ENCODE assay signal across 1 cellular context in the genomic region with DNA sequence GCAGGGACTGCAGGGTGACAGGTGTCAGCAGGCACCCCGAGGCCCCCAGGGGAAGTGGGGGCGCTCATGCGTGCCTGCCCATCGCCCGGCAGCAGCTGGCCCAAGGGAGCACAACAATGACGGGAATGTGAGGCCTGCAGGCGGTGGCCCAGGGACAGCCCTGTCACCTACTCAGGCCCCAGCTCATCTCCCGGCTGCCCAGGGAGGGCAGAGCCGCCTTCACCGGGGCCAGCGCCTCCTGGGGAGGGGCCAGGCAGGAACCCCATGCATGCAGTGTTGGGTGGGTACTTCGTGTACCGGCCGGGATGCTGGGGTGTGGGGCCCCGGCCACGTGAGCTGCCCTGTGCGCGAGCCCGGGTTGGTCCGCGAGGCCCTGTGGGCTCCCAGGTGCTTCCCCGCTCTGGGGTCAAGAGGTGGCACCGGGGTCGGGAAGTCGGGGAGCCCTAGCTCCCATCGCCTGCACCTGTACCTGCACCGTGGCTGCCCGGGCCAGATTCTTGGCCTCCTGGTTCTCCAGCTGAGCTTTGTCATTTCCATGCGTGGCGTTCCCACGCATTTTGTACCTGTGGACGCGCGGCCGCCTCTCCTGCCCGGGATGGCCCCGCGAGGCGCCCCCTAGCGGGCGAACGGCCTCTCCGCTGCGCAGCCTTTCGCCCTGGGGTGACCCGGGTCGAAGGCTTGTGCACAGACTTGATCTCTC.
A peak's percentile ranks its signal among the peaks of the same experiment; 100 is the strongest.
TF ChIP-seq lines count a peak whose summit lies in the region.

No MANE protein-coding gene starts in this region.

TF ChIP-seq in HepG2, 621 proteins besides CTCF, POLR2A, EP300 and RAD21 (continued from another document and continues in another):
- TF ChIP-seq, protein P1, sequence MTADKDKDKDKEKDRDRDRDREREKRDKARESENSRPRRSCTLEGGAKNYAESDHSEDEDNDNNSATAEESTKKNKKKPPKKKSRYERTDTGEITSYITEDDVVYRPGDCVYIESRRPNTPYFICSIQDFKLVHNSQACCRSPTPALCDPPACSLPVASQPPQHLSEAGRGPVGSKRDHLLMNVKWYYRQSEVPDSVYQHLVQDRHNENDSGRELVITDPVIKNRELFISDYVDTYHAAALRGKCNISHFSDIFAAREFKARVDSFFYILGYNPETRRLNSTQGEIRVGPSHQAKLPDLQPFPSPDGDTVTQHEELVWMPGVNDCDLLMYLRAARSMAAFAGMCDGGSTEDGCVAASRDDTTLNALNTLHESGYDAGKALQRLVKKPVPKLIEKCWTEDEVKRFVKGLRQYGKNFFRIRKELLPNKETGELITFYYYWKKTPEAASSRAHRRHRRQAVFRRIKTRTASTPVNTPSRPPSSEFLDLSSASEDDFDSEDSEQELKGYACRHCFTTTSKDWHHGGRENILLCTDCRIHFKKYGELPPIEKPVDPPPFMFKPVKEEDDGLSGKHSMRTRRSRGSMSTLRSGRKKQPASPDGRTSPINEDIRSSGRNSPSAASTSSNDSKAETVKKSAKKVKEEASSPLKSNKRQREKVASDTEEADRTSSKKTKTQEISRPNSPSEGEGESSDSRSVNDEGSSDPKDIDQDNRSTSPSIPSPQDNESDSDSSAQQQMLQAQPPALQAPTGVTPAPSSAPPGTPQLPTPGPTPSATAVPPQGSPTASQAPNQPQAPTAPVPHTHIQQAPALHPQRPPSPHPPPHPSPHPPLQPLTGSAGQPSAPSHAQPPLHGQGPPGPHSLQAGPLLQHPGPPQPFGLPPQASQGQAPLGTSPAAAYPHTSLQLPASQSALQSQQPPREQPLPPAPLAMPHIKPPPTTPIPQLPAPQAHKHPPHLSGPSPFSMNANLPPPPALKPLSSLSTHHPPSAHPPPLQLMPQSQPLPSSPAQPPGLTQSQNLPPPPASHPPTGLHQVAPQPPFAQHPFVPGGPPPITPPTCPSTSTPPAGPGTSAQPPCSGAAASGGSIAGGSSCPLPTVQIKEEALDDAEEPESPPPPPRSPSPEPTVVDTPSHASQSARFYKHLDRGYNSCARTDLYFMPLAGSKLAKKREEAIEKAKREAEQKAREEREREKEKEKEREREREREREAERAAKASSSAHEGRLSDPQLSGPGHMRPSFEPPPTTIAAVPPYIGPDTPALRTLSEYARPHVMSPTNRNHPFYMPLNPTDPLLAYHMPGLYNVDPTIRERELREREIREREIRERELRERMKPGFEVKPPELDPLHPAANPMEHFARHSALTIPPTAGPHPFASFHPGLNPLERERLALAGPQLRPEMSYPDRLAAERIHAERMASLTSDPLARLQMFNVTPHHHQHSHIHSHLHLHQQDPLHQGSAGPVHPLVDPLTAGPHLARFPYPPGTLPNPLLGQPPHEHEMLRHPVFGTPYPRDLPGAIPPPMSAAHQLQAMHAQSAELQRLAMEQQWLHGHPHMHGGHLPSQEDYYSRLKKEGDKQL (CRISPR knock-in tag; IDR thresholded peaks at IDR 0.05; ENCODE audit: low read depth): no peak
- no peak for TF ChIP-seq GATA4 (IDR thresholded peaks at IDR 0.05; ENCODE audit: borderline replicate concordance, low read depth)
- TF ChIP-seq, protein P2, sequence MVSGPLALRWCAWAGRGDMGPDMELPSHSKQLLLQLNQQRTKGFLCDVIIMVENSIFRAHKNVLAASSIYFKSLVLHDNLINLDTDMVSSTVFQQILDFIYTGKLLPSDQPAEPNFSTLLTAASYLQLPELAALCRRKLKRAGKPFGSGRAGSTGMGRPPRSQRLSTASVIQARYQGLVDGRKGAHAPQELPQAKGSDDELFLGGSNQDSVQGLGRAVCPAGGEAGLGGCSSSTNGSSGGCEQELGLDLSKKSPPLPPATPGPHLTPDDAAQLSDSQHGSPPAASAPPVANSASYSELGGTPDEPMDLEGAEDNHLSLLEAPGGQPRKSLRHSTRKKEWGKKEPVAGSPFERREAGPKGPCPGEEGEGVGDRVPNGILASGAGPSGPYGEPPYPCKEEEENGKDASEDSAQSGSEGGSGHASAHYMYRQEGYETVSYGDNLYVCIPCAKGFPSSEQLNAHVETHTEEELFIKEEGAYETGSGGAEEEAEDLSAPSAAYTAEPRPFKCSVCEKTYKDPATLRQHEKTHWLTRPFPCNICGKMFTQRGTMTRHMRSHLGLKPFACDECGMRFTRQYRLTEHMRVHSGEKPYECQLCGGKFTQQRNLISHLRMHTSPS (CRISPR knock-in tag; IDR thresholded peaks at IDR 0.05; ENCODE audit: low read depth): 0 out of 2 replicates have a peak, but pooled peaks have one; percentile 45
- TF ChIP-seq, protein P3, sequence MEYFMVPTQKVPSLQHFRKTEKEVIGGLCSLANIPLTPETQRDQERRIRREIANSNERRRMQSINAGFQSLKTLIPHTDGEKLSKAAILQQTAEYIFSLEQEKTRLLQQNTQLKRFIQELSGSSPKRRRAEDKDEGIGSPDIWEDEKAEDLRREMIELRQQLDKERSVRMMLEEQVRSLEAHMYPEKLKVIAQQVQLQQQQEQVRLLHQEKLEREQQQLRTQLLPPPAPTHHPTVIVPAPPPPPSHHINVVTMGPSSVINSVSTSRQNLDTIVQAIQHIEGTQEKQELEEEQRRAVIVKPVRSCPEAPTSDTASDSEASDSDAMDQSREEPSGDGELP (IDR thresholded peaks at IDR 0.05; ENCODE audit: borderline replicate concordance, low read depth): peak; percentile 23; the same call in 1 of the 2 replicates
- no peak for TF ChIP-seq SUZ12 (IDR thresholded peaks at IDR 0.05; ENCODE audit: low read depth, low read length)
- TF ChIP-seq, protein P4, sequence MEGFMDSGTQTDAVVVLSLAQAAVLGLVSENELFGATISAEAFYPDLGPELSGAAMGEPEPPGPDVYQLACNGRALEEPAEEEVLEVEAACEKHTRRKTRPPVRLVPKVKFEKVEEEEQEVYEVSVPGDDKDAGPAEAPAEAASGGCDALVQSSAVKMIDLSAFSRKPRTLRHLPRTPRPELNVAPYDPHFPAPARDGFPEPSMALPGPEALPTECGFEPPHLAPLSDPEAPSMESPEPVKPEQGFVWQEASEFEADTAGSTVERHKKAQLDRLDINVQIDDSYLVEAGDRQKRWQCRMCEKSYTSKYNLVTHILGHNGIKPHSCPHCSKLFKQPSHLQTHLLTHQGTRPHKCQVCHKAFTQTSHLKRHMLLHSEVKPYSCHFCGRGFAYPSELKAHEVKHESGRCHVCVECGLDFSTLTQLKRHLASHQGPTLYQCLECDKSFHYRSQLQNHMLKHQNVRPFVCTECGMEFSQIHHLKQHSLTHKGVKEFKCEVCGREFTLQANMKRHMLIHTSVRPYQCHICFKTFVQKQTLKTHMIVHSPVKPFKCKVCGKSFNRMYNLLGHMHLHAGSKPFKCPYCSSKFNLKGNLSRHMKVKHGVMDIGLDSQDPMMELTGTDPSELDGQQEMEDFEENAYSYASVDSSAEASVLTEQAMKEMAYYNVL (CRISPR knock-in tag; IDR thresholded peaks at IDR 0.05; ENCODE audit: borderline replicate concordance): no peak
- no peak for TF ChIP-seq TEAD3 (CRISPR knock-in tag; optimal IDR thresholded peaks at IDR 0.05; ENCODE audit: borderline replicate concordance)
- TF ChIP-seq, protein P5, sequence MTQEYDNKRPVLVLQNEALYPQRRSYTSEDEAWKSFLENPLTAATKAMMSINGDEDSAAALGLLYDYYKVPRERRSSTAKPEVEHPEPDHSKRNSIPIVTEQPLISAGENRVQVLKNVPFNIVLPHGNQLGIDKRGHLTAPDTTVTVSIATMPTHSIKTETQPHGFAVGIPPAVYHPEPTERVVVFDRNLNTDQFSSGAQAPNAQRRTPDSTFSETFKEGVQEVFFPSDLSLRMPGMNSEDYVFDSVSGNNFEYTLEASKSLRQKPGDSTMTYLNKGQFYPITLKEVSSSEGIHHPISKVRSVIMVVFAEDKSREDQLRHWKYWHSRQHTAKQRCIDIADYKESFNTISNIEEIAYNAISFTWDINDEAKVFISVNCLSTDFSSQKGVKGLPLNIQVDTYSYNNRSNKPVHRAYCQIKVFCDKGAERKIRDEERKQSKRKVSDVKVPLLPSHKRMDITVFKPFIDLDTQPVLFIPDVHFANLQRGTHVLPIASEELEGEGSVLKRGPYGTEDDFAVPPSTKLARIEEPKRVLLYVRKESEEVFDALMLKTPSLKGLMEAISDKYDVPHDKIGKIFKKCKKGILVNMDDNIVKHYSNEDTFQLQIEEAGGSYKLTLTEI (CRISPR knock-in tag; conservative IDR thresholded peaks at IDR 0.05): no peak
- no peak; the same call in 1 of the 2 replicates for TF ChIP-seq MYNN (CRISPR knock-in tag; IDR thresholded peaks at IDR 0.05; ENCODE audit: low read depth)
- TF ChIP-seq IRX3 (CRISPR knock-in tag; IDR thresholded peaks at IDR 0.05; ENCODE audit: borderline replicate concordance, low read depth): 0 out of 2 replicates have a peak, but pooled peaks have one; percentile 54
- no peak for TF ChIP-seq MAZ (IDR thresholded peaks at IDR 0.05; ENCODE audit: borderline replicate concordance, low read depth, low read length)
- TF ChIP-seq MAZ (CRISPR knock-in tag; IDR thresholded peaks at IDR 0.05; ENCODE audit: low read depth): 0 out of 2 replicates have a peak, but pooled peaks have one; percentile 56
- peak; percentile 21; the same call in 1 of the 2 replicates for TF ChIP-seq ZNF788 (CRISPR knock-in tag; IDR thresholded peaks at IDR 0.05; ENCODE audit: borderline replicate concordance)
- TF ChIP-seq, protein P6, sequence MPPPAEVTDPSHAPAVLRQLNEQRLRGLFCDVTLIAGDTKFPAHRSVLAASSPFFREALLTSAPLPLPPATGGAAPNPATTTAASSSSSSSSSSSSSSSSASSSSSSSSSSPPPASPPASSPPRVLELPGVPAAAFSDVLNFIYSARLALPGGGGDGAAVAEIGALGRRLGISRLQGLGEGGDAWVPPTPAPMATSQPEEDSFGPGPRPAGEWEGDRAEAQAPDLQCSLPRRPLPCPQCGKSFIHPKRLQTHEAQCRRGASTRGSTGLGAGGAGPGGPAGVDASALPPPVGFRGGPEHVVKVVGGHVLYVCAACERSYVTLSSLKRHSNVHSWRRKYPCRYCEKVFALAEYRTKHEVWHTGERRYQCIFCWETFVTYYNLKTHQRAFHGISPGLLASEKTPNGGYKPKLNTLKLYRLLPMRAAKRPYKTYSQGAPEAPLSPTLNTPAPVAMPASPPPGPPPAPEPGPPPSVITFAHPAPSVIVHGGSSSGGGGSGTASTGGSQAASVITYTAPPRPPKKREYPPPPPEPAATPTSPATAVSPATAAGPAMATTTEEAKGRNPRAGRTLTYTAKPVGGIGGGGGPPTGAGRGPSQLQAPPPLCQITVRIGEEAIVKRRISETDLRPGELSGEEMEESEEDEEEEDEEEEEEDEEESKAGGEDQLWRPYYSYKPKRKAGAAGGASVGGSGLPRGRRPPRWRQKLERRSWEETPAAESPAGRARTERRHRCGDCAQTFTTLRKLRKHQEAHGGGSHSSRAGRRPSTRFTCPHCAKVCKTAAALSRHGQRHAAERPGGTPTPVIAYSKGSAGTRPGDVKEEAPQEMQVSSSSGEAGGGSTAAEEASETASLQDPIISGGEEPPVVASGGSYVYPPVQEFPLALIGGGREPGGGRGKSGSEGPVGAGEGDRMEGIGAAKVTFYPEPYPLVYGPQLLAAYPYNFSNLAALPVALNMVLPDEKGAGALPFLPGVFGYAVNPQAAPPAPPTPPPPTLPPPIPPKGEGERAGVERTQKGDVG (CRISPR knock-in tag; IDR thresholded peaks at IDR 0.05; ENCODE audit: borderline replicate concordance): peak; percentile 50; the same call in 1 of the 2 replicates
- TF ChIP-seq ZSCAN29 (CRISPR knock-in tag; conservative IDR thresholded peaks at IDR 0.05): no peak
- TF ChIP-seq CREB1 (IDR thresholded peaks at IDR 0.05): no peak
- TF ChIP-seq CREB1 (CRISPR knock-in tag; IDR thresholded peaks at IDR 0.05): no peak
- TF ChIP-seq, protein P7, sequence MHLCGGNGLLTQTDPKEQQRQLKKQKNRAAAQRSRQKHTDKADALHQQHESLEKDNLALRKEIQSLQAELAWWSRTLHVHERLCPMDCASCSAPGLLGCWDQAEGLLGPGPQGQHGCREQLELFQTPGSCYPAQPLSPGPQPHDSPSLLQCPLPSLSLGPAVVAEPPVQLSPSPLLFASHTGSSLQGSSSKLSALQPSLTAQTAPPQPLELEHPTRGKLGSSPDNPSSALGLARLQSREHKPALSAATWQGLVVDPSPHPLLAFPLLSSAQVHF (CRISPR knock-in tag; IDR thresholded peaks at IDR 0.05): no peak
- TF ChIP-seq, protein P8, sequence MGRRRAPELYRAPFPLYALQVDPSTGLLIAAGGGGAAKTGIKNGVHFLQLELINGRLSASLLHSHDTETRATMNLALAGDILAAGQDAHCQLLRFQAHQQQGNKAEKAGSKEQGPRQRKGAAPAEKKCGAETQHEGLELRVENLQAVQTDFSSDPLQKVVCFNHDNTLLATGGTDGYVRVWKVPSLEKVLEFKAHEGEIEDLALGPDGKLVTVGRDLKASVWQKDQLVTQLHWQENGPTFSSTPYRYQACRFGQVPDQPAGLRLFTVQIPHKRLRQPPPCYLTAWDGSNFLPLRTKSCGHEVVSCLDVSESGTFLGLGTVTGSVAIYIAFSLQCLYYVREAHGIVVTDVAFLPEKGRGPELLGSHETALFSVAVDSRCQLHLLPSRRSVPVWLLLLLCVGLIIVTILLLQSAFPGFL (CRISPR knock-in tag; IDR thresholded peaks at IDR 0.05): no peak
- TF ChIP-seq ZNF772 (CRISPR knock-in tag; IDR thresholded peaks at IDR 0.05): no peak
- TF ChIP-seq MAFF (IDR thresholded peaks at IDR 0.05; ENCODE audit: low read depth, low read length): no peak
- TF ChIP-seq SAP130 (CRISPR knock-in tag; IDR thresholded peaks at IDR 0.05; ENCODE audit: low read depth): peak; percentile 25; the same call in 1 of the 2 replicates
- TF ChIP-seq, protein P9, sequence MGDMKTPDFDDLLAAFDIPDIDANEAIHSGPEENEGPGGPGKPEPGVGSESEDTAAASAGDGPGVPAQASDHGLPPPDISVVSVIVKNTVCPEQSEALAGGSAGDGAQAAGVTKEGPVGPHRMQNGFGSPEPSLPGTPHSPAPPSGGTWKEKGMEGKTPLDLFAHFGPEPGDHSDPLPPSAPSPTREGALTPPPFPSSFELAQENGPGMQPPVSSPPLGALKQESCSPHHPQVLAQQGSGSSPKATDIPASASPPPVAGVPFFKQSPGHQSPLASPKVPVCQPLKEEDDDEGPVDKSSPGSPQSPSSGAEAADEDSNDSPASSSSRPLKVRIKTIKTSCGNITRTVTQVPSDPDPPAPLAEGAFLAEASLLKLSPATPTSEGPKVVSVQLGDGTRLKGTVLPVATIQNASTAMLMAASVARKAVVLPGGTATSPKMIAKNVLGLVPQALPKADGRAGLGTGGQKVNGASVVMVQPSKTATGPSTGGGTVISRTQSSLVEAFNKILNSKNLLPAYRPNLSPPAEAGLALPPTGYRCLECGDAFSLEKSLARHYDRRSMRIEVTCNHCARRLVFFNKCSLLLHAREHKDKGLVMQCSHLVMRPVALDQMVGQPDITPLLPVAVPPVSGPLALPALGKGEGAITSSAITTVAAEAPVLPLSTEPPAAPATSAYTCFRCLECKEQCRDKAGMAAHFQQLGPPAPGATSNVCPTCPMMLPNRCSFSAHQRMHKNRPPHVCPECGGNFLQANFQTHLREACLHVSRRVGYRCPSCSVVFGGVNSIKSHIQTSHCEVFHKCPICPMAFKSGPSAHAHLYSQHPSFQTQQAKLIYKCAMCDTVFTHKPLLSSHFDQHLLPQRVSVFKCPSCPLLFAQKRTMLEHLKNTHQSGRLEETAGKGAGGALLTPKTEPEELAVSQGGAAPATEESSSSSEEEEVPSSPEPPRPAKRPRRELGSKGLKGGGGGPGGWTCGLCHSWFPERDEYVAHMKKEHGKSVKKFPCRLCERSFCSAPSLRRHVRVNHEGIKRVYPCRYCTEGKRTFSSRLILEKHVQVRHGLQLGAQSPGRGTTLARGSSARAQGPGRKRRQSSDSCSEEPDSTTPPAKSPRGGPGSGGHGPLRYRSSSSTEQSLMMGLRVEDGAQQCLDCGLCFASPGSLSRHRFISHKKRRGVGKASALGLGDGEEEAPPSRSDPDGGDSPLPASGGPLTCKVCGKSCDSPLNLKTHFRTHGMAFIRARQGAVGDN (CRISPR knock-in tag; IDR thresholded peaks at IDR 0.05): peak; percentile 37; the same call in 1 of the 2 replicates
- TF ChIP-seq HMGA1 (CRISPR knock-in tag; conservative IDR thresholded peaks at IDR 0.05): no peak
- no peak for TF ChIP-seq FLYWCH1 (CRISPR knock-in tag; IDR thresholded peaks at IDR 0.05)
- peak; percentile 69 for TF ChIP-seq ZFX (CRISPR knock-in tag; IDR thresholded peaks at IDR 0.05; ENCODE audit: low read depth)
- TF ChIP-seq CC2D1A (CRISPR knock-in tag; IDR thresholded peaks at IDR 0.05): no peak
